Comparison of ENCODE assay signal across 10 cellular contexts in genomic region chr7:17646181-17646956, GRCh38.
DNase-seq lines count a peak whose midpoint lies in the region; ATAC-seq, FAIRE-seq and TF ChIP-seq lines count a peak whose summit lies in the region.
"Had no signal": no experiment of that assay in that cellular context is flagged by ENCODE, and none has a peak within 500 bp of the region (broad histone marks: within the 10 kb centered on the region; RNA-seq: fewer than 3 reads in every experiment).

No MANE protein-coding gene starts in this region.

- no peaks in the 10 kb centered on the region for H3K4me1 ChIP-seq in Panc1 (ENCODE audit: control insufficient read depth, insufficient read depth, low read length)
- H3K4me1 ChIP-seq in fibroblast of lung (ENCODE audit: control insufficient read depth, extremely low read depth, insufficient read depth, low read length): peaks cover 3% of the 10 kb centered on the region

- TF ChIP-seq CTCF in Panc1 (IDR thresholded peaks at IDR 0.05) (peak; percentile 66; the same call in 1 of the 2 replicates), fibroblast of lung (conservative IDR thresholded peaks at IDR 0.05 in 1 of 2, IDR thresholded peaks at IDR 0.05 in 1 of 2; ENCODE audit: low read depth in 1 of 2, low read length in 2 of 2) (peak; percentile 37 to 56), retinal pigment epithelial cell (conservative IDR thresholded peaks at IDR 0.05; ENCODE audit: low read depth, low read length) (peak; percentile 56)

- no peaks in the 10 kb centered on the region for H4K20me1 ChIP-seq in fibroblast of lung (ENCODE audit: control insufficient read depth, extremely low read depth, insufficient read depth, low read length)

- peaks cover 3% of the 10 kb centered on the region for H3K9me3 Mint-ChIP-seq in activated CD8-positive, alpha-beta memory T cell treated with anti-CD3 and anti-CD28 coated beads, Interleukin-2, amount 10 ng/mL, durations not matched to agents 7 days and 5 days (ENCODE audit: low read depth)

- in situ Hi-C loops in Panc1 (cut with HindIII; ENCODE audit: low pct_unique_long_range_greater_than_20kb, low sequenced_read_pairs): no loop called here

- DNase-seq in NCI-H1092 treated with DMSO at 0.1 percent for 48 hours (lab: John Stamatoyannopoulos, UW) (peak; percentile 15), NCI-H1092 (lab: John Stamatoyannopoulos, UW) (no peak), Panc1 (ENCODE audit: low read depth, low spot score) (peak; percentile 69), fibroblast of lung (ENCODE audit: low read depth in 2 of 2) (peak; percentile 52 to 76), retinal pigment epithelial cell (ENCODE audit: low read depth) (no peak), GM12892 (ENCODE audit: insufficient read length) (no peak), GM19239 (ENCODE audit: insufficient read length, low spot score) (no peak)
- no peak for DNase-seq in activated CD8-positive, alpha-beta memory T cell treated with anti-CD3 and anti-CD28 coated beads, Interleukin-2, amount 10 ng/mL, durations not matched to agents 7 days and 5 days
- DNase-seq: activated CD4-positive, alpha-beta T cell treated with anti-CD3 and anti-CD28 coated beads for 1 hour had no signal

- CTCF ChIA-PET in Panc1 (lab: Charles Lee): interaction anchor here (0.6 to 0.7 kb wide), 3 partner anchors 63 to 691 kb away, joined by 3 to 4 read pairs (median 3); no protein-coding TSS in a partner anchor
- CTCF ChIA-PET in activated CD8-positive, alpha-beta memory T cell treated with anti-CD3 and anti-CD28 coated beads, Interleukin-2, amount 10 ng/mL, durations not matched to agents 7 days and 5 days (lab: Charles Lee): interaction anchor here (1.5 kb wide), 1 partner anchor 663 kb away, joined by 3 read pairs; no protein-coding TSS in a partner anchor

- no TSS peak for BruUV-seq in Panc1 (replicated peaks; lab: Mats Ljungman, UMichigan)

- TF ChIP-seq POLR2A in GM12892 (IDR thresholded peaks at IDR 0.05; ENCODE audit: low read depth, low read length): no peak

- no peak overlapping the region for H3K4me3 Mint-ChIP-seq in activated CD8-positive, alpha-beta memory T cell treated with anti-CD3 and anti-CD28 coated beads, Interleukin-2, amount 10 ng/mL, durations not matched to agents 7 days and 5 days

- ATAC-seq in Panc1: peak; percentile 72
- no peak for ATAC-seq in activated CD8-positive, alpha-beta memory T cell treated with anti-CD3 and anti-CD28 coated beads, Interleukin-2, amount 10 ng/mL, durations not matched to agents 7 days and 5 days
- ATAC-seq: K562 had no signal

- H3K36me3 ChIP-seq in Panc1 (ENCODE audit: control insufficient read depth, insufficient read depth, low read length): no peaks in the 10 kb centered on the region
- H3K36me3 ChIP-seq in fibroblast of lung (ENCODE audit: control insufficient read depth, insufficient read depth, low read length): no peaks in the 10 kb centered on the region

- no peak overlapping the region for H3K27ac Mint-ChIP-seq in activated CD8-positive, alpha-beta memory T cell treated with anti-CD3 and anti-CD28 coated beads, Interleukin-2, amount 10 ng/mL, durations not matched to agents 7 days and 5 days

- H2AFZ ChIP-seq in fibroblast of lung (ENCODE audit: low read length): no peak overlapping the region

- no peaks in the 10 kb centered on the region for H3K79me2 ChIP-seq in fibroblast of lung (ENCODE audit: control insufficient read depth, insufficient read depth, low read length)

- peaks cover 21% of the 10 kb centered on the region for H3K27me3 Mint-ChIP-seq in activated CD8-positive, alpha-beta memory T cell treated with anti-CD3 and anti-CD28 coated beads, Interleukin-2, amount 10 ng/mL, durations not matched to agents 7 days and 5 days

- H3K27me3 ChIP-seq in Panc1 (ENCODE audit: control insufficient read depth, insufficient read depth, low read length) (no peaks in the 10 kb centered on the region), fibroblast of lung (ENCODE audit: control insufficient read depth, insufficient read depth, low read length) (no peaks in the 10 kb centered on the region)

- FAIRE-seq in GM12892 (lab: Jason Lieb, UNC) (no peak), GM19239 (lab: Jason Lieb, UNC) (no peak)
- FAIRE-seq: K562 had no signal

- POLR2A ChIA-PET in Panc1 (lab: Charles Lee): no interaction called here

- H3K27ac ChIP-seq in Panc1 (ENCODE audit: low read length) (no peak overlapping the region), fibroblast of lung (ENCODE audit: insufficient read depth, low read length) (no peak overlapping the region)

- no peak overlapping the region for H3K4me3 ChIP-seq in Panc1 (ENCODE audit: low read depth in 2 of 2, low read length in 2 of 2)
- H3K4me3 ChIP-seq in fibroblast of lung (replicated peaks in 1 of 4; ENCODE audit: control extremely low read depth in 1 of 4, insufficient read depth in 1 of 4, low read depth in 3 of 4, low read length in 4 of 4): no peak overlapping the region
- H3K4me3 ChIP-seq in retinal pigment epithelial cell (ENCODE audit: low read length): no peak overlapping the region
- H3K4me3 ChIP-seq: K562 had no signal

- H3K9ac ChIP-seq in fibroblast of lung (ENCODE audit: insufficient read depth, low read length): no peak overlapping the region

- H3K36me3 Mint-ChIP-seq in activated CD8-positive, alpha-beta memory T cell treated with anti-CD3 and anti-CD28 coated beads, Interleukin-2, amount 10 ng/mL, durations not matched to agents 7 days and 5 days: no peaks in the 10 kb centered on the region

- H3K9me3 ChIP-seq in Panc1 (ENCODE audit: control insufficient read depth, insufficient read depth, low read depth, low read length): 0 out of 2 replicates have a peak, but pooled peaks cover 3% of the 10 kb centered on the region
- no peaks in the 10 kb centered on the region for H3K9me3 ChIP-seq in fibroblast of lung (ENCODE audit: control insufficient read depth, insufficient read depth, low read depth, low read length)

- no peak overlapping the region for H3K4me2 ChIP-seq in fibroblast of lung (ENCODE audit: extremely low read depth, insufficient read depth, low read length)

- intact Hi-C loops in Panc1 (cut with micrococcal nuclease; ENCODE audit: unreplicated experiment): loop anchor here (5.0 to 10.0 kb wide), 3 partner anchors 344 to 752 kb away; no protein-coding TSS in a partner anchor

- H3K4me1 Mint-ChIP-seq in activated CD8-positive, alpha-beta memory T cell treated with anti-CD3 and anti-CD28 coated beads, Interleukin-2, amount 10 ng/mL, durations not matched to agents 7 days and 5 days: no peaks in the 10 kb centered on the region

Comparison
In these comparisons a context has a peak if more than half of its experiments do, and no peak if none do; other contexts are left out.
1. DNase-seq: peak in NCI-H1092 treated with DMSO at 0.1 percent for 48 hours (single experiment), Panc1 (single experiment) and fibroblast of lung (2 of 2); none in NCI-H1092 (single experiment), retinal pigment epithelial cell (single experiment), activated CD8-positive, alpha-beta memory T cell treated with anti-CD3 and anti-CD28 coated beads, Interleukin-2, amount 10 ng/mL, durations not matched to agents 7 days and 5 days (single experiment), GM12892 (single experiment) and GM19239 (single experiment).
2. Peak in every context shown above with its lines, with median percentiles within 50 percentile points of each other: CTCF ChIP-seq.